Comparison of ENCODE assay signal across 8 cellular contexts in the genomic region with DNA sequence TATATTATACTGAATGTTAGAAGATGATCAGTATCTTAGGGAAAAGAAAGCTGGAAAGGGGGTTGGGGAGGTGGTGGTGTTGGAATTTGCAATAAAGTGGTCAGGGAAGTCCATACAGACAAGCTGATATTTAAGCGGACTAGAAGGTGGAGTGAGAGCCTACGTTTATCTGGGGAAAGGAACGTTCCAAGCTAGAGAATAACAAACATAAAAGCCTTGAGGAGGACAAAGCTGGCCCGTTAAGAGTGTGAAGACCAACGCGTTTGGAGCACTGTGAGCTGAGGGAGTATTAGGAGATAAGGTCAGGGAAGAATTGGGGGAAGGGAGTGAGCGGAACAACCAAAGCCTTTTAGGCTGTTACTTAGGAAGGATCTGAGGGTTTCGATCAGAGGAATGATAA.
DNase-seq lines count a peak whose midpoint lies in the region; ATAC-seq and TF ChIP-seq lines count a peak whose summit lies in the region.

No MANE protein-coding gene starts in this region.

- H3K4me1 ChIP-seq in adipocyte (ENCODE audit: control insufficient read depth, insufficient read depth, low read length) (peaks cover 25% of the 10 kb centered on the region), tibial artery (peaks cover 0 to 70% (median 31%) of the 10 kb centered on the region in 4 donors)

- H3K36me3 Mint-ChIP-seq in activated T-cell treated with anti-CD3 and anti-CD28 coated beads, Interleukin-2, amount 50 U/mL, for 24 hours (ENCODE audit: low read depth), result peaks cover 88% of the 10 kb centered on the region

- DNase-seq in activated T-cell treated with anti-CD3 and anti-CD28 coated beads, Interleukin-2, amount 50 U/mL, for 24 hours, result no peak
- DNase-seq in activated T-cell treated with anti-CD3 and anti-CD28 coated beads, Interleukin-2, amount 50 U/mL, for 48 hours, result no peak
- DNase-seq in adipocyte (ENCODE audit: low read depth) (peak; percentile 30), left kidney (ENCODE audit: low read depth, low spot score) (peak; percentile 7), tibial artery (no peak), NCI-H2029 (lab: John Stamatoyannopoulos, UW) (no peak)

- H3K36me3 ChIP-seq in adipocyte (ENCODE audit: control insufficient read depth, insufficient read depth, low read length, severe bottlenecking) (peaks cover 11% of the 10 kb centered on the region), tibial artery (peaks cover 0 to 29% (median 20%) of the 10 kb centered on the region in 3 donors)

- peak overlapping the region; percentile 98 for H3K4me3 Mint-ChIP-seq in activated T-cell treated with anti-CD3 and anti-CD28 coated beads, Interleukin-2, amount 50 U/mL, for 24 hours

- ATAC-seq in HG03139 (IDR thresholded peaks at IDR 0.05; ENCODE audit: unreplicated experiment), result no peak
- ATAC-seq in GM21717 (IDR thresholded peaks at IDR 0.05; ENCODE audit: unreplicated experiment), result no peak

- no peaks in the 10 kb centered on the region for H3K9me3 Mint-ChIP-seq in activated T-cell treated with anti-CD3 and anti-CD28 coated beads, Interleukin-2, amount 50 U/mL, for 24 hours

- H3K9me3 ChIP-seq in adipocyte (ENCODE audit: control insufficient read depth, low read length) (no peaks in the 10 kb centered on the region), tibial artery (no peaks in the 10 kb centered on the region)

- no peak for TF ChIP-seq CTCF in tibial artery (IDR thresholded peaks at IDR 0.05)

- H3K27me3 Mint-ChIP-seq in activated T-cell treated with anti-CD3 and anti-CD28 coated beads, Interleukin-2, amount 50 U/mL, for 24 hours, result no peaks in the 10 kb centered on the region

- peak overlapping the region; percentile 98 for H3K4me3 ChIP-seq in adipocyte (ENCODE audit: low read length)
- H3K4me3 ChIP-seq in tibial artery, result peak overlapping the region; percentile 95 to 96

- H3K27ac Mint-ChIP-seq in activated T-cell treated with anti-CD3 and anti-CD28 coated beads, Interleukin-2, amount 50 U/mL, for 24 hours, result peak overlapping the region; percentile 100

- no peaks in the 10 kb centered on the region for H3K27me3 ChIP-seq in adipocyte (replicated peaks; ENCODE audit: control insufficient read depth, insufficient read depth, low read length)
- no peaks in the 10 kb centered on the region for H3K27me3 ChIP-seq in tibial artery

- H3K27ac ChIP-seq in tibial artery, result peak overlapping the region; percentile 93 to 97

- peaks cover 66% of the 10 kb centered on the region for H3K4me1 Mint-ChIP-seq in activated T-cell treated with anti-CD3 and anti-CD28 coated beads, Interleukin-2, amount 50 U/mL, for 24 hours (ENCODE audit: low read depth)

- H3K9ac ChIP-seq in adipocyte (ENCODE audit: low read length), result peak overlapping the region; percentile 99

- intact Hi-C loops in tibial artery (cut with DNase I; ENCODE audit: low total_unique reads), result no loop called here

Comparison
In these comparisons a context has a peak if more than half of its experiments do, and no peak if none do; other contexts are left out.
1. DNase-seq: peak in adipocyte (single experiment) and left kidney (single experiment); none in activated T-cell treated with anti-CD3 and anti-CD28 coated beads, Interleukin-2, amount 50 U/mL, for 24 hours (single experiment), activated T-cell treated with anti-CD3 and anti-CD28 coated beads, Interleukin-2, amount 50 U/mL, for 48 hours (0 of 2), tibial artery (0 of 2) and NCI-H2029 (single experiment).